In genomic region chr4:142556048-142556447, GRCh38 we compare ENCODE assay signal across 1 cellular context.
TF ChIP-seq lines count a peak whose summit lies in the region.

No MANE protein-coding gene starts in this region.

TF ChIP-seq in GM12878, 131 proteins besides CTCF, POLR2A, EP300 and RAD21:
- TF ChIP-seq ZBTB40 (IDR thresholded peaks at IDR 0.05; ENCODE audit: borderline replicate concordance) = no peak
- no peak for TF ChIP-seq ZBTB33 (IDR thresholded peaks at IDR 0.05)
- no peak for TF ChIP-seq ZSCAN29 (IDR thresholded peaks at IDR 0.05)
- TF ChIP-seq HDAC6 (IDR thresholded peaks at IDR 0.05; ENCODE audit: unreplicated experiment) = no peak
- TF ChIP-seq CEBPB (IDR thresholded peaks at IDR 0.05; ENCODE audit: borderline replicate concordance in 1 of 2, low read depth in 2 of 2, low read length in 2 of 2) = no peak
- no peak for TF ChIP-seq SREBF1 (IDR thresholded peaks at IDR 0.05; ENCODE audit: low read length)
- no peak for TF ChIP-seq RCOR1 (conservative IDR thresholded peaks at IDR 0.05; ENCODE audit: low read depth, low read length)
